Comparison of ENCODE assay signal across 34 cellular contexts in the genomic region with DNA sequence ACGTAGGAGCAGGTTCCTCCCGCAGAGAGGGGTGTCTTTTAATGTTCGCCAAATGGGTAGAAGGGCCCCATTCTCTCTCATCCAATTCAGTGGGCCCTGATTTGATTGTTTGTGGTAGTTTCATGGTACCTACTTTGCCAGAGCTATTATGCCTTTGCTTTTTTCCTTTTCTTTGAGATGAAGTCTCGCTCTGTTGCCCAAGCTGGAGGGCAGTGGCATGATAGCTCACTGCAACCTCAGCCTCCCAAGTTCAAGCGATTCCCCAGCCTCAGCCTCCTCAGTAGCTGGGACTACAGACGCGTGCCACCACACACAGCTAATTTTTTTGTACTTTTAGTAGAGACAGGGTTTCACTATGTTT.
"Had no signal": no experiment of that assay in that cellular context is flagged by ENCODE, and none has a peak within 500 bp of the region (broad histone marks: within the 10 kb centered on the region; RNA-seq: fewer than 3 reads in every experiment).

No MANE protein-coding gene starts in this region.

- H3K9me3 Mint-ChIP-seq: activated B cell treated with CpG ODN at 0.5 μM for 24 hours; activated CD4-positive, alpha-beta memory T cell treated with anti-CD3 and anti-CD28 coated beads for 36 hours; activated CD4-positive, alpha-beta T cell treated with anti-CD3 and anti-CD28 coated beads, Interleukin-2, amount 10 ng/mL, durations not matched to agents 24 days and 14 days; activated CD8-positive, alpha-beta T cell treated with anti-CD3 and anti-CD28 coated beads for 36 hours; activated naive CD4-positive, alpha-beta T cell treated with anti-CD3 and anti-CD28 coated beads for 36 hours; activated naive CD4-positive, alpha-beta T cell treated with anti-CD3 and anti-CD28 coated beads, Interleukin-2, amount 50 U/mL, for 24 hours; activated naive CD8-positive, alpha-beta T cell treated with anti-CD3 and anti-CD28 coated beads, Interleukin-2, amount 10 ng/mL, durations not matched to agents 7 days and 5 days; activated naive CD8-positive, alpha-beta T cell treated with anti-CD3 and anti-CD28 coated beads, Interleukin-2, amount 50 U/mL, for 24 hours; activated T-cell treated with anti-CD3 and anti-CD28 coated beads, Interleukin-2, amount 50 U/mL, for 4 hours; activated T-cell treated with anti-CD3 and anti-CD28 coated beads, Interleukin-2, amount 50 U/mL, for 72 hours; activated T-helper 1 cell treated with anti-CD3 and anti-CD28 coated beads, Interleukin-12 subunit alpha, Interleukin-12 subunit beta, Interleukin-2, Interleukin-4 antibody, amounts not matched to agents 30 ng/mL and 10 ng/mL and 1 ng/mL, durations not matched to agents 14 hours and 24 hours and 36 hours; activated T-helper 17 cell treated with anti-CD3 and anti-CD28 coated beads, Interleukin-2, amount 50 U/mL, for 72 hours; T-helper 1 cell treated with Interleukin-12 subunit alpha and Interleukin-12 subunit beta and Interleukin-4 antibody, amounts not matched to agents 30 μg/mL and 1 μg/mL, for 36 hours; T-helper 2 cell treated with Interferon-gamma antibody and Interleukin-4, amounts not matched to agents 5 μg/mL and 100 μg/mL, for 36 hours had no signal

- H3K27me3 Mint-ChIP-seq: activated CD4-positive, alpha-beta memory T cell treated with anti-CD3 and anti-CD28 coated beads for 36 hours; activated CD4-positive, alpha-beta T cell treated with anti-CD3 and anti-CD28 coated beads, Interleukin-2, amount 10 ng/mL, durations not matched to agents 24 days and 14 days; activated CD8-positive, alpha-beta T cell treated with anti-CD3 and anti-CD28 coated beads for 36 hours; activated naive CD4-positive, alpha-beta T cell treated with anti-CD3 and anti-CD28 coated beads, Interleukin-2, amount 50 U/mL, for 24 hours; activated naive CD8-positive, alpha-beta T cell; activated naive CD8-positive, alpha-beta T cell treated with anti-CD3 and anti-CD28 coated beads, Interleukin-2, amount 10 ng/mL, durations not matched to agents 7 days and 5 days; activated naive CD8-positive, alpha-beta T cell treated with anti-CD3 and anti-CD28 coated beads, Interleukin-2, amount 50 U/mL, for 24 hours; brain had no signal

- H3K36me3 ChIP-seq: ascending aorta had no signal

- H3K4me1 Mint-ChIP-seq: activated B cell treated with CpG ODN at 0.5 μM for 24 hours; activated CD4-positive, alpha-beta T cell treated with anti-CD3 and anti-CD28 coated beads, Interleukin-2, amount 10 ng/mL, durations not matched to agents 24 days and 14 days; activated naive CD4-positive, alpha-beta T cell treated with anti-CD3 and anti-CD28 coated beads, Interleukin-2, amount 50 U/mL, for 24 hours; activated naive CD8-positive, alpha-beta T cell treated with anti-CD3 and anti-CD28 coated beads, Interleukin-2, amount 50 U/mL, for 24 hours; activated T-helper 17 cell treated with anti-CD3 and anti-CD28 coated beads, Interleukin-2, amount 50 U/mL, for 72 hours; brain had no signal

- H3K36me3 Mint-ChIP-seq: activated CD4-positive, alpha-beta memory T cell treated with anti-CD3 and anti-CD28 coated beads for 36 hours; activated naive CD4-positive, alpha-beta T cell treated with anti-CD3 and anti-CD28 coated beads, Interleukin-2, amount 50 U/mL, for 24 hours; activated naive CD8-positive, alpha-beta T cell; activated naive CD8-positive, alpha-beta T cell treated with anti-CD3 and anti-CD28 coated beads, Interleukin-2, amount 10 ng/mL, durations not matched to agents 7 days and 5 days; brain had no signal

- H3K27me3 ChIP-seq: ascending aorta had no signal

- H3K27ac ChIP-seq: ascending aorta, VCaP had no signal

- H3K27ac Mint-ChIP-seq: activated B cell treated with CpG ODN at 0.5 μM for 24 hours; activated CD4-positive, alpha-beta memory T cell treated with anti-CD3 and anti-CD28 coated beads for 36 hours; activated CD4-positive, alpha-beta T cell treated with anti-CD3 and anti-CD28 coated beads, Interleukin-2, amount 10 ng/mL, durations not matched to agents 24 days and 14 days; activated CD8-positive, alpha-beta T cell treated with anti-CD3 and anti-CD28 coated beads for 36 hours; activated naive CD4-positive, alpha-beta T cell treated with anti-CD3 and anti-CD28 coated beads for 36 hours; activated naive CD4-positive, alpha-beta T cell treated with anti-CD3 and anti-CD28 coated beads, Interleukin-2, amount 50 U/mL, for 24 hours; activated naive CD8-positive, alpha-beta T cell; activated naive CD8-positive, alpha-beta T cell treated with anti-CD3 and anti-CD28 coated beads, Interleukin-2, amount 10 ng/mL, durations not matched to agents 7 days and 5 days; activated naive CD8-positive, alpha-beta T cell treated with anti-CD3 and anti-CD28 coated beads, Interleukin-2, amount 50 U/mL, for 24 hours; activated T-cell treated with anti-CD3 and anti-CD28 coated beads, Interleukin-2, amount 50 U/mL, for 72 hours; activated T-helper 1 cell treated with anti-CD3 and anti-CD28 coated beads, Interleukin-12 subunit alpha, Interleukin-12 subunit beta, Interleukin-2, Interleukin-4 antibody, amounts not matched to agents 30 ng/mL and 10 ng/mL and 1 ng/mL, durations not matched to agents 14 hours and 24 hours and 36 hours; activated T-helper 17 cell treated with anti-CD3 and anti-CD28 coated beads, Interleukin-2, amount 50 U/mL, for 72 hours; brain; T-helper 1 cell treated with Interleukin-12 subunit alpha and Interleukin-12 subunit beta and Interleukin-4 antibody, amounts not matched to agents 30 μg/mL and 1 μg/mL, for 36 hours; T-helper 2 cell treated with Interferon-gamma antibody and Interleukin-4, amounts not matched to agents 5 μg/mL and 100 μg/mL, for 36 hours had no signal

- DNase-seq: activated B cell treated with CpG ODN at 0.5 μM for 24 hours; activated CD4-positive, alpha-beta memory T cell treated with anti-CD3 and anti-CD28 coated beads for 36 hours; activated CD4-positive, alpha-beta T cell treated with anti-CD3 and anti-CD28 coated beads for 4 hours; activated CD4-positive, alpha-beta T cell treated with anti-CD3 and anti-CD28 coated beads, Interleukin-2, amount 10 ng/mL, durations not matched to agents 24 days and 14 days; activated CD4-positive, alpha-beta T cell treated with anti-CD3 and anti-CD28 coated beads, Interleukin-2, amount 50 U/mL, for 1 hour; activated CD4-positive, alpha-beta T cell treated with anti-CD3 and anti-CD28 coated beads, Interleukin-2, amount 50 U/mL, for 4 hours; activated CD4-positive, CD25-positive, alpha-beta regulatory T cell treated with anti-CD3 and anti-CD28 coated beads, Interleukin-2, amount 50 U/mL, for 72 hours; activated CD8-positive, alpha-beta memory T cell treated with anti-CD3 and anti-CD28 coated beads, Interleukin-2, amount 50 U/mL, for 4 hours; activated CD8-positive, alpha-beta T cell treated with anti-CD3 and anti-CD28 coated beads for 36 hours; activated effector memory CD4-positive, alpha-beta T cell treated with anti-CD3 and anti-CD28 coated beads, Interleukin-2, amount 50 U/mL, for 16 hours; activated gamma-delta T cell treated with Interleukin-2 at 50 U/mL for 16 hours; activated naive CD4-positive, alpha-beta T cell; activated naive CD4-positive, alpha-beta T cell treated with anti-CD3 and anti-CD28 coated beads for 36 hours; activated naive CD8-positive, alpha-beta T cell treated with anti-CD3 and anti-CD28 coated beads, Interleukin-2, amount 10 ng/mL, durations not matched to agents 7 days and 5 days; activated naive CD8-positive, alpha-beta T cell treated with anti-CD3 and anti-CD28 coated beads, Interleukin-2, amount 50 U/mL, for 24 hours; activated T-cell treated with anti-CD3 and anti-CD28 coated beads for 4 hours; activated T-cell treated with anti-CD3 and anti-CD28 coated beads, Interleukin-2, amount 50 U/mL, for 1 hour; activated T-cell treated with anti-CD3 and anti-CD28 coated beads, Interleukin-2, amount 50 U/mL, for 4 hours; activated T-cell treated with anti-CD3 and anti-CD28 coated beads, Interleukin-2, amount 50 U/mL, for 72 hours; amygdala; anterior cingulate cortex; central memory CD4-positive, alpha-beta T cell; T-helper 1 cell; T-helper 2 cell; T-helper 9 cell had no signal

- ATAC-seq: activated CD8-positive, alpha-beta T cell treated with anti-CD3 and anti-CD28 coated beads for 36 hours; activated naive CD8-positive, alpha-beta T cell treated with anti-CD3 and anti-CD28 coated beads, Interleukin-2, amount 50 U/mL, for 24 hours; activated T-cell treated with anti-CD3 and anti-CD28 coated beads, Interleukin-2, amount 50 U/mL, for 4 hours; activated T-cell treated with anti-CD3 and anti-CD28 coated beads, Interleukin-2, amount 50 U/mL, for 72 hours; activated T-helper 17 cell treated with anti-CD3 and anti-CD28 coated beads, Interleukin-2, amount 50 U/mL, for 72 hours had no signal

- H3K4me1 ChIP-seq: ascending aorta had no signal

- H3K4me3 Mint-ChIP-seq: activated B cell treated with CpG ODN at 0.5 μM for 24 hours; activated CD4-positive, alpha-beta memory T cell treated with anti-CD3 and anti-CD28 coated beads for 36 hours; activated CD4-positive, alpha-beta T cell treated with anti-CD3 and anti-CD28 coated beads, Interleukin-2, amount 10 ng/mL, durations not matched to agents 24 days and 14 days; activated CD8-positive, alpha-beta T cell treated with anti-CD3 and anti-CD28 coated beads for 36 hours; activated naive CD4-positive, alpha-beta T cell treated with anti-CD3 and anti-CD28 coated beads for 36 hours; activated naive CD4-positive, alpha-beta T cell treated with anti-CD3 and anti-CD28 coated beads, Interleukin-2, amount 50 U/mL, for 24 hours; activated naive CD8-positive, alpha-beta T cell; activated naive CD8-positive, alpha-beta T cell treated with anti-CD3 and anti-CD28 coated beads, Interleukin-2, amount 10 ng/mL, durations not matched to agents 7 days and 5 days; activated naive CD8-positive, alpha-beta T cell treated with anti-CD3 and anti-CD28 coated beads, Interleukin-2, amount 50 U/mL, for 24 hours; activated T-cell treated with anti-CD3 and anti-CD28 coated beads, Interleukin-2, amount 50 U/mL, for 4 hours; activated T-cell treated with anti-CD3 and anti-CD28 coated beads, Interleukin-2, amount 50 U/mL, for 72 hours; activated T-helper 1 cell treated with anti-CD3 and anti-CD28 coated beads, Interleukin-12 subunit alpha, Interleukin-12 subunit beta, Interleukin-2, Interleukin-4 antibody, amounts not matched to agents 30 ng/mL and 10 ng/mL and 1 ng/mL, durations not matched to agents 14 hours and 24 hours and 36 hours; activated T-helper 17 cell treated with anti-CD3 and anti-CD28 coated beads, Interleukin-2, amount 50 U/mL, for 72 hours; brain; T-helper 1 cell treated with Interleukin-12 subunit alpha and Interleukin-12 subunit beta and Interleukin-4 antibody, amounts not matched to agents 30 μg/mL and 1 μg/mL, for 36 hours; T-helper 2 cell treated with Interferon-gamma antibody and Interleukin-4, amounts not matched to agents 5 μg/mL and 100 μg/mL, for 36 hours had no signal

- H3K9me3 ChIP-seq: ascending aorta had no signal

- H3K4me3 ChIP-seq: ascending aorta had no signal
